In genomic region chr12:26054383-26054782, GRCh38 we compare ENCODE assay signal across 19 cellular contexts.
"Had no signal": no experiment of that assay in that cellular context is flagged by ENCODE, and none has a peak within 500 bp of the region (broad histone marks: within the 10 kb centered on the region; RNA-seq: fewer than 3 reads in every experiment).

No MANE protein-coding gene starts in this region.

- ATAC-seq: effector memory CD8-positive, alpha-beta T cell; left lobe of liver; mucosa of descending colon; naive thymus-derived CD8-positive, alpha-beta T cell had no signal

- FAIRE-seq: colon, small intestine, urothelium cell line had no signal

- H3K4me3 ChIP-seq: hepatocyte, mucosa of descending colon, right atrium auricular region, suprapubic skin, thyroid gland had no signal

- H3K27me3 ChIP-seq: hepatocyte, neutrophil, right atrium auricular region, suprapubic skin, thyroid gland had no signal

- DNase-seq: effector memory CD8-positive, alpha-beta T cell; foreskin melanocyte; head of caudate nucleus; islet precursor cell; mammary epithelial cell; mucosa of descending colon; naive thymus-derived CD8-positive, alpha-beta T cell; posterior cingulate gyrus; small intestine; stimulated activated CD4-positive, alpha-beta T cell treated with anti-CD3 and anti-CD28 coated beads, Interleukin-12 subunit alpha, Interleukin-12 subunit beta, amount 100 ng/mL, for 4 hours; stimulated activated naive CD4-positive, alpha-beta T cell treated with Interleukin-2 at 50 U/mL for 16 hours; thyroid gland had no signal

- H3K27ac ChIP-seq: hepatocyte, neutrophil, right atrium auricular region, suprapubic skin had no signal

- H3K9me3 ChIP-seq: mucosa of descending colon, neutrophil, right atrium auricular region, suprapubic skin, thyroid gland had no signal

- H3K4me2 ChIP-seq: hepatocyte had no signal

- H3K36me3 ChIP-seq: neutrophil, right atrium auricular region, suprapubic skin, thyroid gland had no signal
